ENCODE assay signal across 29 cellular contexts in genomic region chr11:46452918-46453517, GRCh38.
"Had no signal": no experiment of that assay in that cellular context is flagged by ENCODE, and none has a peak within 500 bp of the region (broad histone marks: within the 10 kb centered on the region; RNA-seq: fewer than 3 reads in every experiment).

No MANE protein-coding gene starts in this region.

- H3K4me2 ChIP-seq: SK-N-SH had no signal

- ATAC-seq: activated CD4-positive, alpha-beta T cell treated with anti-CD3 and anti-CD28 coated beads for 36 hours; activated CD8-positive, alpha-beta T cell treated with anti-CD3 and anti-CD28 coated beads for 36 hours; activated T-cell treated with anti-CD3 and anti-CD28 coated beads, Interleukin-2, amount 50 U/mL, for 72 hours; body of pancreas; Panc1 had no signal

- DNase-seq: activated CD4-positive, alpha-beta T cell treated with anti-CD3 and anti-CD28 coated beads for 36 hours; activated CD4-positive, alpha-beta T cell treated with anti-CD3 and anti-CD28 coated beads, Interleukin-2, amount 50 U/mL, for 1 hour; activated CD8-positive, alpha-beta memory T cell treated with anti-CD3 and anti-CD28 coated beads, Interleukin-2, amount 50 U/mL, for 4 hours; activated CD8-positive, alpha-beta T cell treated with anti-CD3 and anti-CD28 coated beads for 36 hours; activated gamma-delta T cell treated with Interleukin-2 at 50 U/mL for 16 hours; activated naive CD4-positive, alpha-beta T cell treated with anti-CD3 and anti-CD28 coated beads, Interleukin-2, amount 10 ng/mL, durations not matched to agents 7 days and 5 days; activated naive CD8-positive, alpha-beta T cell treated with anti-CD3 and anti-CD28 coated beads for 36 hours; activated T-cell treated with anti-CD3 and anti-CD28 coated beads, Interleukin-2, amount 50 U/mL, for 72 hours; amniotic stem cell; body of pancreas; central memory CD4-positive, alpha-beta T cell; Kasumi-1; KBM-7; NCI-H1417; NCI-H1930; NCI-H2107; NCI-H2171 treated with DMSO at 0.1 percent for 48 hours; NCI-H226; NCI-H526; OCI-M1; Right ventricle myocardium superior; RPMI8226; SJCRH30; SK-N-SH; T-helper 1 cell; WERI-Rb-1 had no signal

- H3K27me3 ChIP-seq: ascending aorta, body of pancreas, SJCRH30 had no signal

- H3K27ac ChIP-seq: ascending aorta, body of pancreas, SJCRH30, WERI-Rb-1 had no signal

- H3K9ac ChIP-seq: SK-N-SH had no signal

- H3K9me3 ChIP-seq: ascending aorta, body of pancreas, SJCRH30, SK-N-SH had no signal

- H3K4me3 ChIP-seq: ascending aorta, body of pancreas, SJCRH30 had no signal

- H3K4me1 ChIP-seq: ascending aorta, body of pancreas had no signal

- FAIRE-seq: bronchial epithelial cell had no signal

- H3K36me3 ChIP-seq: ascending aorta, SJCRH30, WERI-Rb-1 had no signal
